Comparison of ENCODE assay signal across 32 cellular contexts in the genomic region with DNA sequence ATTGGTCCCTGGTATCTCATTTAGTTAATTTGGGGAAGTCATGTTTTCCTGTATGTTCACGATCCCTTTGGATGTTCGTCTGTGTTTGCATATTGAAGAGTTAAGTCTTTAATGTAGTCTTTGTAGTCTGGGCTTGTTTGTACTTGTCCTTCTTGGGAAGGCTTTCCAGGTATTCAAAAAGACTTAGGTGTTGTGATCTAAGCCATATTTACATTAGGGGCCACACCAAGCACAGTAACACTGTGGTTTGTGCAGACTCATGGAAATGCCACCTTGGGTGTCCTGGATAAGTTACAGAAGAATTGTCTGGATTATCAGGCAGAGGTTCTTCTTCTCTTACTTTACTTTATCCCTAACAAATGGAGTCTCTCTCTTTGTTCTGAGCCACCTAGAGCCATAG.
"Had no signal": no experiment of that assay in that cellular context is flagged by ENCODE, and none has a peak within 500 bp of the region (broad histone marks: within the 10 kb centered on the region; RNA-seq: fewer than 3 reads in every experiment).

No MANE protein-coding gene starts in this region.

- H3K4me3 Mint-ChIP-seq: activated CD4-positive, alpha-beta memory T cell treated with anti-CD3 and anti-CD28 coated beads, Interleukin-2, amount 10 ng/mL, durations not matched to agents 7 days and 5 days; activated CD4-positive, alpha-beta T cell treated with anti-CD3 and anti-CD28 coated beads, Interleukin-2, amount 10 ng/mL, durations not matched to agents 7 days and 5 days; activated T-cell treated with anti-CD3 and anti-CD28 coated beads, Interleukin-2, amount 50 U/mL, for 4 hours; activated T-helper 17 cell treated with anti-CD3 and anti-CD28 coated beads, Interleukin-2, amount 50 U/mL, for 72 hours; endodermal cell; mesothelial cell of epicardium; naive thymus-derived CD4-positive, alpha-beta T cell; stimulated activated effector memory CD8-positive, alpha-beta T cell treated with anti-CD3 and anti-CD28 coated beads, Interleukin-12 subunit alpha, Interleukin-12 subunit beta, amount 100 ng/mL, for 72 hours; stimulated activated naive CD8-positive, alpha-beta T cell treated with anti-CD3 and anti-CD28 coated beads, Interleukin-15, Interleukin-2, amounts not matched to agents 100 ng/mL and 50 ng/mL, for 24 hours; T-helper 1 cell treated with Interleukin-12 subunit alpha and Interleukin-12 subunit beta and Interleukin-4 antibody, amounts not matched to agents 30 μg/mL and 1 μg/mL, for 36 hours had no signal

- H3K27ac Mint-ChIP-seq: activated CD4-positive, alpha-beta memory T cell treated with anti-CD3 and anti-CD28 coated beads, Interleukin-2, amount 10 ng/mL, durations not matched to agents 7 days and 5 days; activated CD4-positive, alpha-beta T cell treated with anti-CD3 and anti-CD28 coated beads, Interleukin-2, amount 10 ng/mL, durations not matched to agents 7 days and 5 days; activated T-helper 17 cell treated with anti-CD3 and anti-CD28 coated beads, Interleukin-2, amount 50 U/mL, for 72 hours; endodermal cell; mesothelial cell of epicardium; naive thymus-derived CD4-positive, alpha-beta T cell; stimulated activated effector memory CD8-positive, alpha-beta T cell treated with anti-CD3 and anti-CD28 coated beads, Interleukin-12 subunit alpha, Interleukin-12 subunit beta, amount 100 ng/mL, for 72 hours; stimulated activated naive CD8-positive, alpha-beta T cell treated with anti-CD3 and anti-CD28 coated beads, Interleukin-15, Interleukin-2, amounts not matched to agents 100 ng/mL and 50 ng/mL, for 24 hours; T-helper 1 cell treated with Interleukin-12 subunit alpha and Interleukin-12 subunit beta and Interleukin-4 antibody, amounts not matched to agents 30 μg/mL and 1 μg/mL, for 36 hours had no signal

- H3K4me1 Mint-ChIP-seq: activated CD4-positive, alpha-beta memory T cell treated with anti-CD3 and anti-CD28 coated beads, Interleukin-2, amount 10 ng/mL, durations not matched to agents 7 days and 5 days; activated CD4-positive, alpha-beta T cell treated with anti-CD3 and anti-CD28 coated beads, Interleukin-2, amount 10 ng/mL, durations not matched to agents 7 days and 5 days; activated T-helper 17 cell treated with anti-CD3 and anti-CD28 coated beads, Interleukin-2, amount 50 U/mL, for 72 hours; naive thymus-derived CD4-positive, alpha-beta T cell; stimulated activated effector memory CD8-positive, alpha-beta T cell treated with anti-CD3 and anti-CD28 coated beads, Interleukin-12 subunit alpha, Interleukin-12 subunit beta, amount 100 ng/mL, for 72 hours had no signal

- DNase-seq: activated CD4-positive, alpha-beta memory T cell treated with anti-CD3 and anti-CD28 coated beads, Interleukin-2, amount 10 ng/mL, durations not matched to agents 7 days and 5 days; activated CD4-positive, alpha-beta T cell treated with anti-CD3 and anti-CD28 coated beads for 1 hour; activated CD4-positive, alpha-beta T cell treated with anti-CD3 and anti-CD28 coated beads, Interleukin-2, amount 10 ng/mL, durations not matched to agents 7 days and 5 days; activated CD8-positive, alpha-beta memory T cell treated with anti-CD3 and anti-CD28 coated beads, Interleukin-2, amount 50 U/mL, for 48 hours; activated gamma-delta T cell treated with Interleukin-2 at 50 U/mL for 16 hours; activated naive CD4-positive, alpha-beta T cell treated with anti-CD3 and anti-CD28 coated beads, Interleukin-2, amount 50 U/mL, for 16 hours; activated T-cell treated with anti-CD3 and anti-CD28 coated beads, Interleukin-2, amount 50 U/mL, for 4 hours; amniotic stem cell; brain microvascular endothelial cell; central memory CD4-positive, alpha-beta T cell; endodermal cell; islet precursor cell; left cardiac atrium; left ventricle myocardium superior; naive thymus-derived CD4-positive, alpha-beta T cell; nucleus accumbens; pancreas; retina; stimulated activated CD4-positive, alpha-beta T cell treated with anti-CD3 and anti-CD28 coated beads, Interleukin-12 subunit alpha, Interleukin-12 subunit beta, amount 100 ng/mL, for 4 hours; stimulated activated CD4-positive, alpha-beta T cell treated with anti-CD3 and anti-CD28 coated beads, Interleukin-4, amount 100 ng/mL, for 24 hours; T1000; trophoblast cell had no signal

- H3K9me3 Mint-ChIP-seq: activated CD4-positive, alpha-beta memory T cell treated with anti-CD3 and anti-CD28 coated beads, Interleukin-2, amount 10 ng/mL, durations not matched to agents 7 days and 5 days; activated T-helper 17 cell treated with anti-CD3 and anti-CD28 coated beads, Interleukin-2, amount 50 U/mL, for 72 hours; T-helper 1 cell treated with Interleukin-12 subunit alpha and Interleukin-12 subunit beta and Interleukin-4 antibody, amounts not matched to agents 30 μg/mL and 1 μg/mL, for 36 hours had no signal

- H3K27me3 Mint-ChIP-seq: activated CD4-positive, alpha-beta memory T cell treated with anti-CD3 and anti-CD28 coated beads, Interleukin-2, amount 10 ng/mL, durations not matched to agents 7 days and 5 days; activated CD4-positive, alpha-beta T cell treated with anti-CD3 and anti-CD28 coated beads, Interleukin-2, amount 10 ng/mL, durations not matched to agents 7 days and 5 days; activated T-helper 17 cell treated with anti-CD3 and anti-CD28 coated beads, Interleukin-2, amount 50 U/mL, for 72 hours; naive thymus-derived CD4-positive, alpha-beta T cell; stimulated activated naive CD8-positive, alpha-beta T cell treated with anti-CD3 and anti-CD28 coated beads, Interleukin-15, Interleukin-2, amounts not matched to agents 100 ng/mL and 50 ng/mL, for 24 hours had no signal

- H3K36me3 Mint-ChIP-seq: naive thymus-derived CD4-positive, alpha-beta T cell; stimulated activated effector memory CD8-positive, alpha-beta T cell treated with anti-CD3 and anti-CD28 coated beads, Interleukin-12 subunit alpha, Interleukin-12 subunit beta, amount 100 ng/mL, for 72 hours had no signal

- H3K27ac ChIP-seq: brain microvascular endothelial cell, gastroesophageal sphincter, hepatocyte, pancreas, prostate gland, skin epidermis, thoracic aorta had no signal
